ENCODE assay signal across 19 cellular contexts in genomic region chr2:37721219-37721600, GRCh38. TPM values are rescaled to one million over a fixed set of nuclear protein-coding genes. Genes with fewer than 3 reads are reported as not detected.
DNase-seq lines count a peak whose midpoint lies in the region; TF ChIP-seq lines count a peak whose summit lies in the region.
"Had no signal": no experiment of that assay in that cellular context is flagged by ENCODE, and none has a peak within 500 bp of the region (broad histone marks: within the 10 kb centered on the region; RNA-seq: fewer than 3 reads in every experiment).

No MANE protein-coding gene starts in this region.

- H3K4me3 ChIP-seq in ACC112 (ENCODE audit: low read depth, low read length) (no peak overlapping the region), fibroblast of mammary gland (ENCODE audit: control insufficient read depth, low read depth, low read length) (no peak overlapping the region)
- H3K4me3 ChIP-seq: SJCRH30 had no signal

- H3K27me3 ChIP-seq in ACC112 (ENCODE audit: insufficient read depth, low read length): no peaks in the 10 kb centered on the region
- H3K27me3 ChIP-seq: SJCRH30 had no signal

- peak overlapping the region; percentile 11 for H2AFZ ChIP-seq in ACC112 (ENCODE audit: low read length, unreplicated experiment)

- no peaks in the 10 kb centered on the region for H3K36me3 ChIP-seq in ACC112 (ENCODE audit: insufficient read depth, low read length)
- H3K36me3 ChIP-seq: SJCRH30 had no signal

- TF ChIP-seq CTCF in fibroblast of mammary gland (conservative IDR thresholded peaks at IDR 0.05; ENCODE audit: control insufficient read depth, insufficient read depth, low read depth, low read length): no peak

- DNase-seq in EL (peak; percentile 25), NCI-H526 (lab: John Stamatoyannopoulos, UW) (peak; percentile 7 to 47), fibroblast of mammary gland (ENCODE audit: low read depth) (peak; percentile 4), NCI-H187 treated with DMSO at 0.1 percent for 48 hours (lab: John Stamatoyannopoulos, UW) (no peak), mesenteric fat pad (ENCODE audit: low spot score) (no peak), inferior parietal cortex (ENCODE audit: extremely low spot score) (no peak)
- DNase-seq in activated CD4-positive, alpha-beta T cell treated with anti-CD3 and anti-CD28 coated beads for 4 hours: no peak
- DNase-seq: 8988T; Caco-2; DMS153; KG1; MM.1S; NCI-H1092 treated with DMSO at 0.1 percent for 48 hours; NCI-H1694; NCI-H345; NK-92 treated with Interleukin-12 subunit alpha and Interleukin-12 subunit beta, amount 100 ng/mL, for 24 hours had no signal

- H3K79me2 ChIP-seq in ACC112 (ENCODE audit: control insufficient read depth, insufficient read depth, low read length, unreplicated experiment): no peaks in the 10 kb centered on the region

- no peak overlapping the region for H3K27ac ChIP-seq in ACC112 (ENCODE audit: low read depth, low read length)
- H3K27ac ChIP-seq: RWPE1, SJCRH30 had no signal

- peaks cover 13% of the 10 kb centered on the region for H3K4me1 ChIP-seq in ACC112 (ENCODE audit: control insufficient read depth, insufficient read depth, low read length, unreplicated experiment)
- H3K4me1 ChIP-seq: Caco-2 had no signal

RNA-seq across cellular contexts. Expression of gene CDC42EP3, which starts 49.8 kb away (rescaled TPM):
- 47.6 TPM for total RNA-seq in mesenteric fat pad

Comparison
In these comparisons a context has a peak if more than half of its experiments do, and no peak if none do; other contexts are left out.
1. DNase-seq: peak in EL (single experiment), NCI-H526 (2 of 2) and fibroblast of mammary gland (single experiment); none in NCI-H187 treated with DMSO at 0.1 percent for 48 hours (single experiment), mesenteric fat pad (single experiment), activated CD4-positive, alpha-beta T cell treated with anti-CD3 and anti-CD28 coated beads for 4 hours (0 of 2) and inferior parietal cortex (single experiment).